1 cellular context compared by ENCODE assay signal in genomic region chr7:6385110-6385792, GRCh38.
A peak's percentile ranks its signal among the peaks of the same experiment; 100 is the strongest.
TF ChIP-seq lines count a peak whose summit lies in the region.

No MANE protein-coding gene starts in this region.

TF ChIP-seq in HEK293, 187 proteins besides CTCF, POLR2A, EP300 and RAD21 (continued from another document):
- TF ChIP-seq, protein P1, sequence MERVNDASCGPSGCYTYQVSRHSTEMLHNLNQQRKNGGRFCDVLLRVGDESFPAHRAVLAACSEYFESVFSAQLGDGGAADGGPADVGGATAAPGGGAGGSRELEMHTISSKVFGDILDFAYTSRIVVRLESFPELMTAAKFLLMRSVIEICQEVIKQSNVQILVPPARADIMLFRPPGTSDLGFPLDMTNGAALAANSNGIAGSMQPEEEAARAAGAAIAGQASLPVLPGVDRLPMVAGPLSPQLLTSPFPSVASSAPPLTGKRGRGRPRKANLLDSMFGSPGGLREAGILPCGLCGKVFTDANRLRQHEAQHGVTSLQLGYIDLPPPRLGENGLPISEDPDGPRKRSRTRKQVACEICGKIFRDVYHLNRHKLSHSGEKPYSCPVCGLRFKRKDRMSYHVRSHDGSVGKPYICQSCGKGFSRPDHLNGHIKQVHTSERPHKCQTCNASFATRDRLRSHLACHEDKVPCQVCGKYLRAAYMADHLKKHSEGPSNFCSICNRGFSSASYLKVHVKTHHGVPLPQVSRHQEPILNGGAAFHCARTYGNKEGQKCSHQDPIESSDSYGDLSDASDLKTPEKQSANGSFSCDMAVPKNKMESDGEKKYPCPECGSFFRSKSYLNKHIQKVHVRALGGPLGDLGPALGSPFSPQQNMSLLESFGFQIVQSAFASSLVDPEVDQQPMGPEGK (tag by site-specific recombination; IDR thresholded peaks at IDR 0.05), result no peak
- TF ChIP-seq GFI1B (tag by site-specific recombination; IDR thresholded peaks at IDR 0.05) (0 out of 2 replicates have a peak, but pooled peaks have one; percentile 40), ZNF701 (tag by site-specific recombination; IDR thresholded peaks at IDR 0.05) (no peak), HOXC10 (CRISPR knock-in tag; IDR thresholded peaks at IDR 0.05) (no peak), ZBTB17 (tag by site-specific recombination; IDR thresholded peaks at IDR 0.05) (peak; percentile 62), TRIM28 (IDR thresholded peaks at IDR 0.05; ENCODE audit: borderline replicate concordance, low read length) (peak; percentile 46; the same call in 1 of the 2 replicates), IKZF3 (tag by site-specific recombination; IDR thresholded peaks at IDR 0.05) (peak; percentile 74), ZNF416 (tag by site-specific recombination; IDR thresholded peaks at IDR 0.05) (no peak), SCRT1 (tag by site-specific recombination; IDR thresholded peaks at IDR 0.05; ENCODE audit: borderline replicate concordance) (peak; percentile 29; the same call in 1 of the 2 replicates), ZNF629 (tag by site-specific recombination; IDR thresholded peaks at IDR 0.05) (peak; percentile 87), ZNF350 (tag by site-specific recombination; IDR thresholded peaks at IDR 0.05) (no peak), ZNF639 (tag by site-specific recombination; IDR thresholded peaks at IDR 0.05) (0 out of 2 replicates have a peak, but pooled peaks have one; percentile 30), ZSCAN5A (tag by site-specific recombination; IDR thresholded peaks at IDR 0.05) (no peak), ZNF660 (tag by site-specific recombination; IDR thresholded peaks at IDR 0.05) (peak; percentile 90), PRDM6 (tag by site-specific recombination; IDR thresholded peaks at IDR 0.05) (peak; percentile 85), PRDM10 (tag by site-specific recombination; IDR thresholded peaks at IDR 0.05) (peak; percentile 81), ZNF366 (tag by site-specific recombination; conservative IDR thresholded peaks at IDR 0.05) (peak; percentile 75), ZEB2 (tag by site-specific recombination; IDR thresholded peaks at IDR 0.05) (peak; percentile 85), ZSCAN16 (tag by site-specific recombination; IDR thresholded peaks at IDR 0.05) (peak; percentile 87), ZBTB21 (tag by site-specific recombination; IDR thresholded peaks at IDR 0.05) (peak; percentile 59), ZNF184 (tag by site-specific recombination; IDR thresholded peaks at IDR 0.05) (0 out of 2 replicates have a peak, but pooled peaks have one; percentile 52), SP7 (tag by site-specific recombination; IDR thresholded peaks at IDR 0.05) (peak; percentile 77), ZNF658 (tag by site-specific recombination; IDR thresholded peaks at IDR 0.05) (no peak), ZNF341 (tag by site-specific recombination; IDR thresholded peaks at IDR 0.05; ENCODE audit: low read depth) (no peak), ZNF510 (tag by site-specific recombination; IDR thresholded peaks at IDR 0.05; ENCODE audit: insufficient replicate concordance) (peak; percentile 37), FEZF1 (tag by site-specific recombination; IDR thresholded peaks at IDR 0.05) (peak; percentile 28; the same call in 1 of the 2 replicates)
- TF ChIP-seq, protein P2, sequence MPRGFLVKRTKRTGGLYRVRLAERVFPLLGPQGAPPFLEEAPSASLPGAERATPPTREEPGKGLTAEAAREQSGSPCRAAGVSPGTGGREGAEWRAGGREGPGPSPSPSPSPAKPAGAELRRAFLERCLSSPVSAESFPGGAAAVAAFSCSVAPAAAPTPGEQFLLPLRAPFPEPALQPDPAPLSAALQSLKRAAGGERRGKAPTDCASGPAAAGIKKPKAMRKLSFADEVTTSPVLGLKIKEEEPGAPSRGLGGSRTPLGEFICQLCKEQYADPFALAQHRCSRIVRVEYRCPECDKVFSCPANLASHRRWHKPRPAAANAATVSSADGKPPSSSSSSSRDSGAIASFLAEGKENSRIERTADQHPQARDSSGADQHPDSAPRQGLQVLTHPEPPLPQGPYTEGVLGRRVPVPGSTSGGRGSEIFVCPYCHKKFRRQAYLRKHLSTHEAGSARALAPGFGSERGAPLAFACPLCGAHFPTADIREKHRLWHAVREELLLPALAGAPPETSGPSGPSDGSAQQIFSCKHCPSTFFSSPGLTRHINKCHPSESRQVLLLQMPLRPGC (tag by site-specific recombination; IDR thresholded peaks at IDR 0.05), result peak; percentile 55; the same call in 1 of the 2 replicates
